ENCODE assay signal across 1 cellular context in the genomic region with DNA sequence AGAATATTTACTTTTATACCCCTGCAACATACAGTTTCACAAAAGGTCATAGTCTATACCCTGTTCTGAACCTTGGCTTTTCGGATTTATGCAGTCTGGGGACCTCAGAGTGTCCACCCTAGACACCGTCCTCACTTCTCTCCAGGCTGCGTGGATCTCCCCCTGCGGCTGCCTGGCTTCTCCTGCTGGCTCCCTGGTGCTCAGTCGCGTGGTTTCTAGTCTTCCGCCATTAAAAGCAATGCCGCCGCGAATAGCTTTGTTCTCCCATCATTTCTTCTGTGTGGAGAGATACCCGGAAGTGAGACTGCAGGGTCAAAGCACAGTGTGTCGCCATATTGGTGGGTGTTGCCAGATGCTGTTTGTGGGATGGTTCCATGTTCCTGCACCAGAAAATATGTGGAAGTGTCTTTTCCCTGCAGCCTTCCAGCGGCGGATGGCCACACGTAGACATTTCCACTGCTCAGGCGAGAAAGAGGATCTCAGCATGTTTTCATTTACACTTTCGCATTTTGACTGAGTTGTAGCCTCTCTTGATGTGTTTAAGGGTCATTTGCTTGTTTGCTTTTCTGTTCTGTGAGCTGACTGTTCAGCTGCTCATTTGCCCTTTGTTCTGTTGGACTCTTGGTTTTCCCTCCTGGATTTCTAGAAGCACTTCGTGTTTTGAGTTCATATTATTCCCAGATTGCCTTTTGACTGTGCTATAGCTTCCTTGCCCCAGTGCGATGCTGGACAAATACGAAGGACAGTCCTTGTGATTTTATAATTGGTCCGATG.
A peak's percentile ranks its signal among the peaks of the same experiment; 100 is the strongest.
TF ChIP-seq lines count a peak whose summit lies in the region.

No MANE protein-coding gene starts in this region.

TF ChIP-seq in HepG2, 621 proteins besides CTCF, POLR2A, EP300 and RAD21 (continued from another document and continues in another):
- TF ChIP-seq, protein P1, sequence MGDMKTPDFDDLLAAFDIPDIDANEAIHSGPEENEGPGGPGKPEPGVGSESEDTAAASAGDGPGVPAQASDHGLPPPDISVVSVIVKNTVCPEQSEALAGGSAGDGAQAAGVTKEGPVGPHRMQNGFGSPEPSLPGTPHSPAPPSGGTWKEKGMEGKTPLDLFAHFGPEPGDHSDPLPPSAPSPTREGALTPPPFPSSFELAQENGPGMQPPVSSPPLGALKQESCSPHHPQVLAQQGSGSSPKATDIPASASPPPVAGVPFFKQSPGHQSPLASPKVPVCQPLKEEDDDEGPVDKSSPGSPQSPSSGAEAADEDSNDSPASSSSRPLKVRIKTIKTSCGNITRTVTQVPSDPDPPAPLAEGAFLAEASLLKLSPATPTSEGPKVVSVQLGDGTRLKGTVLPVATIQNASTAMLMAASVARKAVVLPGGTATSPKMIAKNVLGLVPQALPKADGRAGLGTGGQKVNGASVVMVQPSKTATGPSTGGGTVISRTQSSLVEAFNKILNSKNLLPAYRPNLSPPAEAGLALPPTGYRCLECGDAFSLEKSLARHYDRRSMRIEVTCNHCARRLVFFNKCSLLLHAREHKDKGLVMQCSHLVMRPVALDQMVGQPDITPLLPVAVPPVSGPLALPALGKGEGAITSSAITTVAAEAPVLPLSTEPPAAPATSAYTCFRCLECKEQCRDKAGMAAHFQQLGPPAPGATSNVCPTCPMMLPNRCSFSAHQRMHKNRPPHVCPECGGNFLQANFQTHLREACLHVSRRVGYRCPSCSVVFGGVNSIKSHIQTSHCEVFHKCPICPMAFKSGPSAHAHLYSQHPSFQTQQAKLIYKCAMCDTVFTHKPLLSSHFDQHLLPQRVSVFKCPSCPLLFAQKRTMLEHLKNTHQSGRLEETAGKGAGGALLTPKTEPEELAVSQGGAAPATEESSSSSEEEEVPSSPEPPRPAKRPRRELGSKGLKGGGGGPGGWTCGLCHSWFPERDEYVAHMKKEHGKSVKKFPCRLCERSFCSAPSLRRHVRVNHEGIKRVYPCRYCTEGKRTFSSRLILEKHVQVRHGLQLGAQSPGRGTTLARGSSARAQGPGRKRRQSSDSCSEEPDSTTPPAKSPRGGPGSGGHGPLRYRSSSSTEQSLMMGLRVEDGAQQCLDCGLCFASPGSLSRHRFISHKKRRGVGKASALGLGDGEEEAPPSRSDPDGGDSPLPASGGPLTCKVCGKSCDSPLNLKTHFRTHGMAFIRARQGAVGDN (CRISPR knock-in tag; IDR thresholded peaks at IDR 0.05) = peak; percentile 77
- TF ChIP-seq MIXL1 (CRISPR knock-in tag; IDR thresholded peaks at IDR 0.05) (peak; percentile 89), SAP130 (CRISPR knock-in tag; IDR thresholded peaks at IDR 0.05; ENCODE audit: low read depth) (peak; percentile 69), PRMT3 (CRISPR knock-in tag; IDR thresholded peaks at IDR 0.05; ENCODE audit: borderline replicate concordance, low read depth) (0 out of 2 replicates have a peak, but pooled peaks have one; percentile 26), ZNF629 (CRISPR knock-in tag; conservative IDR thresholded peaks at IDR 0.05) (peak; percentile 9; the same call in 1 of the 2 replicates), MXI1 (IDR thresholded peaks at IDR 0.05; ENCODE audit: borderline replicate concordance, low read depth, low read length) (0 out of 3 replicates have a peak, but pooled peaks have one; percentile 8), TEAD3 (CRISPR knock-in tag; optimal IDR thresholded peaks at IDR 0.05; ENCODE audit: borderline replicate concordance) (peak; percentile 55), EED (CRISPR knock-in tag; IDR thresholded peaks at IDR 0.05) (no peak), TCF7L2 (IDR thresholded peaks at IDR 0.05; ENCODE audit: low read depth, low read length) (no peak), GTF2F1 (IDR thresholded peaks at IDR 0.05; ENCODE audit: low read length) (no peak), ELF3 (CRISPR knock-in tag; IDR thresholded peaks at IDR 0.05) (peak; percentile 72), ZNF709 (CRISPR knock-in tag; IDR thresholded peaks at IDR 0.05) (no peak), MED1 (CRISPR knock-in tag; IDR thresholded peaks at IDR 0.05) (peak; percentile 64), MIER3 (CRISPR knock-in tag; IDR thresholded peaks at IDR 0.05; ENCODE audit: borderline replicate concordance) (peak; percentile 61), FOXK2 (IDR thresholded peaks at IDR 0.05) (peak; percentile 89), WIZ (CRISPR knock-in tag; IDR thresholded peaks at IDR 0.05) (peak; percentile 59; the same call in 1 of the 2 replicates), TBX3 (IDR thresholded peaks at IDR 0.05; ENCODE audit: borderline replicate concordance) (peak; percentile 73; the same call in 1 of the 2 replicates), ZNF781 (CRISPR knock-in tag; IDR thresholded peaks at IDR 0.05; ENCODE audit: borderline replicate concordance, not compliant biosample characterization) (peak; percentile 45), CEBPB (IDR thresholded peaks at IDR 0.05; ENCODE audit: borderline replicate concordance, low read depth, low read length) (peak; percentile 37; the same call in 1 of the 2 replicates), ZNF746 (CRISPR knock-in tag; IDR thresholded peaks at IDR 0.05) (no peak), ZNF614 (CRISPR knock-in tag; IDR thresholded peaks at IDR 0.05; ENCODE audit: borderline replicate concordance) (peak; percentile 57), ZNF451 (CRISPR knock-in tag; IDR thresholded peaks at IDR 0.05) (no peak), ONECUT2 (CRISPR knock-in tag; IDR thresholded peaks at IDR 0.05) (no peak), KMT2A (CRISPR knock-in tag; IDR thresholded peaks at IDR 0.05) (peak; percentile 67)
- TF ChIP-seq, protein P2, sequence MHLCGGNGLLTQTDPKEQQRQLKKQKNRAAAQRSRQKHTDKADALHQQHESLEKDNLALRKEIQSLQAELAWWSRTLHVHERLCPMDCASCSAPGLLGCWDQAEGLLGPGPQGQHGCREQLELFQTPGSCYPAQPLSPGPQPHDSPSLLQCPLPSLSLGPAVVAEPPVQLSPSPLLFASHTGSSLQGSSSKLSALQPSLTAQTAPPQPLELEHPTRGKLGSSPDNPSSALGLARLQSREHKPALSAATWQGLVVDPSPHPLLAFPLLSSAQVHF (CRISPR knock-in tag; IDR thresholded peaks at IDR 0.05) = 0 out of 2 replicates have a peak, but pooled peaks have one; percentile 17
- TF ChIP-seq, protein P3, sequence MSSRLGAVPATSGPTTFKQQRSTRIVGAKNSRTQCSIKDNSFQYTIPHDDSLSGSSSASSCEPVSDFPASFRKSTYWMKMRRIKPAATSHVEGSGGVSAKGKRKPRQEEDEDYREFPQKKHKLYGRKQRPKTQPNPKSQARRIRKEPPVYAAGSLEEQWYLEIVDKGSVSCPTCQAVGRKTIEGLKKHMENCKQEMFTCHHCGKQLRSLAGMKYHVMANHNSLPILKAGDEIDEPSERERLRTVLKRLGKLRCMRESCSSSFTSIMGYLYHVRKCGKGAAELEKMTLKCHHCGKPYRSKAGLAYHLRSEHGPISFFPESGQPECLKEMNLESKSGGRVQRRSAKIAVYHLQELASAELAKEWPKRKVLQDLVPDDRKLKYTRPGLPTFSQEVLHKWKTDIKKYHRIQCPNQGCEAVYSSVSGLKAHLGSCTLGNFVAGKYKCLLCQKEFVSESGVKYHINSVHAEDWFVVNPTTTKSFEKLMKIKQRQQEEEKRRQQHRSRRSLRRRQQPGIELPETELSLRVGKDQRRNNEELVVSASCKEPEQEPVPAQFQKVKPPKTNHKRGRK (CRISPR knock-in tag; IDR thresholded peaks at IDR 0.05) = 0 out of 2 replicates have a peak, but pooled peaks have one; percentile 29
- TF ChIP-seq, protein P4, sequence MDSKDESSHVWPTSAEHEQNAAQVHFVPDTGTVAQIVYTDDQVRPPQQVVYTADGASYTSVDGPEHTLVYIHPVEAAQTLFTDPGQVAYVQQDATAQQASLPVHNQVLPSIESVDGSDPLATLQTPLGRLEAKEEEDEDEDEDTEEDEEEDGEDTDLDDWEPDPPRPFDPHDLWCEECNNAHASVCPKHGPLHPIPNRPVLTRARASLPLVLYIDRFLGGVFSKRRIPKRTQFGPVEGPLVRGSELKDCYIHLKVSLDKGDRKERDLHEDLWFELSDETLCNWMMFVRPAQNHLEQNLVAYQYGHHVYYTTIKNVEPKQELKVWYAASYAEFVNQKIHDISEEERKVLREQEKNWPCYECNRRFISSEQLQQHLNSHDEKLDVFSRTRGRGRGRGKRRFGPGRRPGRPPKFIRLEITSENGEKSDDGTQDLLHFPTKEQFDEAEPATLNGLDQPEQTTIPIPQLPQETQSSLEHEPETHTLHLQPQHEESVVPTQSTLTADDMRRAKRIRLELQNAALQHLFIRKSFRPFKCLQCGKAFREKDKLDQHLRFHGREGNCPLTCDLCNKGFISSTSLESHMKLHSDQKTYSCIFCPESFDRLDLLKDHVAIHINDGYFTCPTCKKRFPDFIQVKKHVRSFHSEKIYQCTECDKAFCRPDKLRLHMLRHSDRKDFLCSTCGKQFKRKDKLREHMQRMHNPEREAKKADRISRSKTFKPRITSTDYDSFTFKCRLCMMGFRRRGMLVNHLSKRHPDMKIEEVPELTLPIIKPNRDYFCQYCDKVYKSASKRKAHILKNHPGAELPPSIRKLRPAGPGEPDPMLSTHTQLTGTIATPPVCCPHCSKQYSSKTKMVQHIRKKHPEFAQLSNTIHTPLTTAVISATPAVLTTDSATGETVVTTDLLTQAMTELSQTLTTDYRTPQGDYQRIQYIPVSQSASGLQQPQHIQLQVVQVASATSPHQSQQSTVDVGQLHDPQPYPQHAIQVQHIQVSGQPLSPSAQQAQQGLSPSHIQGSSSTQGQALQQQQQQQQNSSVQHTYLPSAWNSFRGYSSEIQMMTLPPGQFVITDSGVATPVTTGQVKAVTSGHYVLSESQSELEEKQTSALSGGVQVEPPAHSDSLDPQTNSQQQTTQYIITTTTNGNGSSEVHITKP (CRISPR knock-in tag; IDR thresholded peaks at IDR 0.05; ENCODE audit: low read depth) = peak; percentile 39; the same call in 1 of the 2 replicates
- TF ChIP-seq, protein P5, sequence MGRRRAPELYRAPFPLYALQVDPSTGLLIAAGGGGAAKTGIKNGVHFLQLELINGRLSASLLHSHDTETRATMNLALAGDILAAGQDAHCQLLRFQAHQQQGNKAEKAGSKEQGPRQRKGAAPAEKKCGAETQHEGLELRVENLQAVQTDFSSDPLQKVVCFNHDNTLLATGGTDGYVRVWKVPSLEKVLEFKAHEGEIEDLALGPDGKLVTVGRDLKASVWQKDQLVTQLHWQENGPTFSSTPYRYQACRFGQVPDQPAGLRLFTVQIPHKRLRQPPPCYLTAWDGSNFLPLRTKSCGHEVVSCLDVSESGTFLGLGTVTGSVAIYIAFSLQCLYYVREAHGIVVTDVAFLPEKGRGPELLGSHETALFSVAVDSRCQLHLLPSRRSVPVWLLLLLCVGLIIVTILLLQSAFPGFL (CRISPR knock-in tag; IDR thresholded peaks at IDR 0.05) = no peak; the same call in 1 of the 2 replicates
- TF ChIP-seq, protein P6, sequence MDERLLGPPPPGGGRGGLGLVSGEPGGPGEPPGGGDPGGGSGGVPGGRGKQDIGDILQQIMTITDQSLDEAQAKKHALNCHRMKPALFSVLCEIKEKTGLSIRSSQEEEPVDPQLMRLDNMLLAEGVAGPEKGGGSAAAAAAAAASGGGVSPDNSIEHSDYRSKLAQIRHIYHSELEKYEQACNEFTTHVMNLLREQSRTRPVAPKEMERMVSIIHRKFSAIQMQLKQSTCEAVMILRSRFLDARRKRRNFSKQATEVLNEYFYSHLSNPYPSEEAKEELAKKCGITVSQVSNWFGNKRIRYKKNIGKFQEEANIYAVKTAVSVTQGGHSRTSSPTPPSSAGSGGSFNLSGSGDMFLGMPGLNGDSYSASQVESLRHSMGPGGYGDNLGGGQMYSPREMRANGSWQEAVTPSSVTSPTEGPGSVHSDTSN (CRISPR knock-in tag; IDR thresholded peaks at IDR 0.05) = peak; percentile 16; the same call in 1 of the 2 replicates
- TF ChIP-seq, protein P7, sequence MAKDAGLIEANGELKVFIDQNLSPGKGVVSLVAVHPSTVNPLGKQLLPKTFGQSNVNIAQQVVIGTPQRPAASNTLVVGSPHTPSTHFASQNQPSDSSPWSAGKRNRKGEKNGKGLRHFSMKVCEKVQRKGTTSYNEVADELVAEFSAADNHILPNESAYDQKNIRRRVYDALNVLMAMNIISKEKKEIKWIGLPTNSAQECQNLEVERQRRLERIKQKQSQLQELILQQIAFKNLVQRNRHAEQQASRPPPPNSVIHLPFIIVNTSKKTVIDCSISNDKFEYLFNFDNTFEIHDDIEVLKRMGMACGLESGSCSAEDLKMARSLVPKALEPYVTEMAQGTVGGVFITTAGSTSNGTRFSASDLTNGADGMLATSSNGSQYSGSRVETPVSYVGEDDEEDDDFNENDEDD (CRISPR knock-in tag; IDR thresholded peaks at IDR 0.05; ENCODE audit: borderline replicate concordance) = peak; percentile 78; the same call in 1 of the 2 replicates
- TF ChIP-seq, protein P8, sequence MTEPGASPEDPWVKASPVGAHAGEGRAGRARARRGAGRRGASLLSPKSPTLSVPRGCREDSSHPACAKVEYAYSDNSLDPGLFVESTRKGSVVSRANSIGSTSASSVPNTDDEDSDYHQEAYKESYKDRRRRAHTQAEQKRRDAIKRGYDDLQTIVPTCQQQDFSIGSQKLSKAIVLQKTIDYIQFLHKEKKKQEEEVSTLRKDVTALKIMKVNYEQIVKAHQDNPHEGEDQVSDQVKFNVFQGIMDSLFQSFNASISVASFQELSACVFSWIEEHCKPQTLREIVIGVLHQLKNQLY (CRISPR knock-in tag; IDR thresholded peaks at IDR 0.05) = peak; percentile 58
- TF ChIP-seq, protein P9, sequence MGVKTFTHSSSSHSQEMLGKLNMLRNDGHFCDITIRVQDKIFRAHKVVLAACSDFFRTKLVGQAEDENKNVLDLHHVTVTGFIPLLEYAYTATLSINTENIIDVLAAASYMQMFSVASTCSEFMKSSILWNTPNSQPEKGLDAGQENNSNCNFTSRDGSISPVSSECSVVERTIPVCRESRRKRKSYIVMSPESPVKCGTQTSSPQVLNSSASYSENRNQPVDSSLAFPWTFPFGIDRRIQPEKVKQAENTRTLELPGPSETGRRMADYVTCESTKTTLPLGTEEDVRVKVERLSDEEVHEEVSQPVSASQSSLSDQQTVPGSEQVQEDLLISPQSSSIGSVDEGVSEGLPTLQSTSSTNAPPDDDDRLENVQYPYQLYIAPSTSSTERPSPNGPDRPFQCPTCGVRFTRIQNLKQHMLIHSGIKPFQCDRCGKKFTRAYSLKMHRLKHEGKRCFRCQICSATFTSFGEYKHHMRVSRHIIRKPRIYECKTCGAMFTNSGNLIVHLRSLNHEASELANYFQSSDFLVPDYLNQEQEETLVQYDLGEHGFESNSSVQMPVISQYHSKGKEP (CRISPR knock-in tag; IDR thresholded peaks at IDR 0.05) = peak; percentile 53; the same call in 1 of the 2 replicates
- TF ChIP-seq, protein P10, sequence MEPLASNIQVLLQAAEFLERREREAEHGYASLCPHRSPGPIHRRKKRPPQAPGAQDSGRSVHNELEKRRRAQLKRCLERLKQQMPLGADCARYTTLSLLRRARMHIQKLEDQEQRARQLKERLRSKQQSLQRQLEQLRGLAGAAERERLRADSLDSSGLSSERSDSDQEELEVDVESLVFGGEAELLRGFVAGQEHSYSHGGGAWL (CRISPR knock-in tag; IDR thresholded peaks at IDR 0.05) = no peak
- TF ChIP-seq, protein P11, sequence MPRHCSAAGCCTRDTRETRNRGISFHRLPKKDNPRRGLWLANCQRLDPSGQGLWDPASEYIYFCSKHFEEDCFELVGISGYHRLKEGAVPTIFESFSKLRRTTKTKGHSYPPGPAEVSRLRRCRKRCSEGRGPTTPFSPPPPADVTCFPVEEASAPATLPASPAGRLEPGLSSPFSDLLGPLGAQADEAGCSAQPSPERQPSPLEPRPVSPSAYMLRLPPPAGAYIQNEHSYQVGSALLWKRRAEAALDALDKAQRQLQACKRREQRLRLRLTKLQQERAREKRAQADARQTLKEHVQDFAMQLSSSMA (CRISPR knock-in tag; IDR thresholded peaks at IDR 0.05) = 0 out of 2 replicates have a peak, but pooled peaks have one; percentile 19
